24 cellular contexts compared by ENCODE assay signal in genomic region chr22:30883586-30884145, GRCh38.
"Had no signal": no experiment of that assay in that cellular context is flagged by ENCODE, and none has a peak within 500 bp of the region (broad histone marks: within the 10 kb centered on the region; RNA-seq: fewer than 3 reads in every experiment).

No MANE protein-coding gene starts in this region.

- H3K36me3 Mint-ChIP-seq: activated CD4-positive, alpha-beta memory T cell treated with anti-CD3 and anti-CD28 coated beads for 36 hours; activated naive CD4-positive, alpha-beta T cell treated with anti-CD3 and anti-CD28 coated beads, Interleukin-2, amount 10 ng/mL, durations not matched to agents 7 days and 5 days had no signal

- H3K9me3 ChIP-seq: breast epithelium had no signal

- ATAC-seq: activated T-cell treated with anti-CD3 and anti-CD28 coated beads, Interleukin-2, amount 50 U/mL, for 72 hours; T-helper 17 cell had no signal

- H3K27me3 Mint-ChIP-seq: activated B cell treated with CpG ODN at 0.5 μM for 24 hours; activated CD4-positive, alpha-beta memory T cell treated with anti-CD3 and anti-CD28 coated beads for 36 hours; activated CD4-positive, alpha-beta T cell treated with anti-CD3 and anti-CD28 coated beads, Interleukin-2, amount 10 ng/mL, durations not matched to agents 7 days and 5 days; activated naive CD4-positive, alpha-beta T cell treated with anti-CD3 and anti-CD28 coated beads, Interleukin-2, amount 10 ng/mL, durations not matched to agents 7 days and 5 days; activated naive CD8-positive, alpha-beta T cell treated with anti-CD3 and anti-CD28 coated beads for 36 hours; T-helper 17 cell had no signal

- H3K27me3 ChIP-seq: breast epithelium had no signal

- DNase-seq: activated B cell treated with CpG ODN at 0.5 μM for 24 hours; activated CD4-positive, alpha-beta memory T cell treated with anti-CD3 and anti-CD28 coated beads for 36 hours; activated CD4-positive, alpha-beta T cell treated with anti-CD3 and anti-CD28 coated beads, Interleukin-2, amount 10 ng/mL, durations not matched to agents 7 days and 5 days; activated CD8-positive, alpha-beta memory T cell treated with anti-CD3 and anti-CD28 coated beads for 24 hours; activated gamma-delta T cell treated with Interleukin-2 at 50 U/mL for 16 hours; activated naive CD4-positive, alpha-beta T cell treated with anti-CD3 and anti-CD28 coated beads, Interleukin-2, amount 10 ng/mL, durations not matched to agents 7 days and 5 days; activated naive CD8-positive, alpha-beta T cell treated with anti-CD3 and anti-CD28 coated beads for 36 hours; activated T-cell treated with anti-CD3 and anti-CD28 coated beads, Interleukin-2, amount 50 U/mL, for 72 hours; Kasumi-1; KBM-7; NCI-H1105 treated with DMSO at 0.1 percent for 48 hours; NCI-H1436 treated with DMSO at 0.1 percent for 48 hours; NCI-H187; NCI-H2081; NCI-H510A treated with DMSO at 0.1 percent for 48 hours; NCI-H69; NK-92 treated with Interleukin-12 subunit alpha and Interleukin-12 subunit beta, amount 100 ng/mL, for 24 hours; SIG-M5; T-helper 17 cell; T-helper 9 cell had no signal

- H3K4me3 ChIP-seq: breast epithelium had no signal

- H3K27ac Mint-ChIP-seq: activated B cell treated with CpG ODN at 0.5 μM for 24 hours; activated CD4-positive, alpha-beta memory T cell treated with anti-CD3 and anti-CD28 coated beads for 36 hours; activated CD4-positive, alpha-beta T cell treated with anti-CD3 and anti-CD28 coated beads, Interleukin-2, amount 10 ng/mL, durations not matched to agents 7 days and 5 days; activated naive CD4-positive, alpha-beta T cell treated with anti-CD3 and anti-CD28 coated beads, Interleukin-2, amount 10 ng/mL, durations not matched to agents 7 days and 5 days; activated naive CD8-positive, alpha-beta T cell treated with anti-CD3 and anti-CD28 coated beads for 36 hours; activated T-cell treated with anti-CD3 and anti-CD28 coated beads, Interleukin-2, amount 50 U/mL, for 72 hours; activated T-helper 2 cell treated with anti-CD3 and anti-CD28 coated beads, Interferon-gamma antibody, Interleukin-2, Interleukin-4, amounts not matched to agents 10 μg/mL and 5 μg/mL and 100 μg/mL, durations not matched to agents 14 hours and 24 hours and 36 hours; T-helper 17 cell had no signal

- H3K4me1 ChIP-seq: breast epithelium had no signal

- H3K4me3 Mint-ChIP-seq: activated B cell treated with CpG ODN at 0.5 μM for 24 hours; activated CD4-positive, alpha-beta memory T cell treated with anti-CD3 and anti-CD28 coated beads for 36 hours; activated CD4-positive, alpha-beta T cell treated with anti-CD3 and anti-CD28 coated beads, Interleukin-2, amount 10 ng/mL, durations not matched to agents 7 days and 5 days; activated naive CD4-positive, alpha-beta T cell treated with anti-CD3 and anti-CD28 coated beads, Interleukin-2, amount 10 ng/mL, durations not matched to agents 7 days and 5 days; activated naive CD8-positive, alpha-beta T cell treated with anti-CD3 and anti-CD28 coated beads for 36 hours; activated T-cell treated with anti-CD3 and anti-CD28 coated beads, Interleukin-2, amount 50 U/mL, for 72 hours; T-helper 17 cell had no signal

- H3K4me1 Mint-ChIP-seq: activated B cell treated with CpG ODN at 0.5 μM for 24 hours; activated CD4-positive, alpha-beta T cell treated with anti-CD3 and anti-CD28 coated beads, Interleukin-2, amount 10 ng/mL, durations not matched to agents 7 days and 5 days; activated naive CD4-positive, alpha-beta T cell treated with anti-CD3 and anti-CD28 coated beads, Interleukin-2, amount 10 ng/mL, durations not matched to agents 7 days and 5 days; activated naive CD8-positive, alpha-beta T cell treated with anti-CD3 and anti-CD28 coated beads for 36 hours had no signal

- H3K27ac ChIP-seq: breast epithelium had no signal

- H3K36me3 ChIP-seq: breast epithelium had no signal

- H3K9me3 Mint-ChIP-seq: activated B cell treated with CpG ODN at 0.5 μM for 24 hours; activated CD4-positive, alpha-beta memory T cell treated with anti-CD3 and anti-CD28 coated beads for 36 hours; activated CD4-positive, alpha-beta T cell treated with anti-CD3 and anti-CD28 coated beads, Interleukin-2, amount 10 ng/mL, durations not matched to agents 7 days and 5 days; activated naive CD4-positive, alpha-beta T cell treated with anti-CD3 and anti-CD28 coated beads, Interleukin-2, amount 10 ng/mL, durations not matched to agents 7 days and 5 days; activated naive CD8-positive, alpha-beta T cell treated with anti-CD3 and anti-CD28 coated beads for 36 hours; activated T-cell treated with anti-CD3 and anti-CD28 coated beads, Interleukin-2, amount 50 U/mL, for 72 hours; activated T-helper 2 cell treated with anti-CD3 and anti-CD28 coated beads, Interferon-gamma antibody, Interleukin-2, Interleukin-4, amounts not matched to agents 10 μg/mL and 5 μg/mL and 100 μg/mL, durations not matched to agents 14 hours and 24 hours and 36 hours had no signal

- FAIRE-seq: RCC 7860, TTC549 had no signal
